1 cellular context compared by ENCODE assay signal in the genomic region with DNA sequence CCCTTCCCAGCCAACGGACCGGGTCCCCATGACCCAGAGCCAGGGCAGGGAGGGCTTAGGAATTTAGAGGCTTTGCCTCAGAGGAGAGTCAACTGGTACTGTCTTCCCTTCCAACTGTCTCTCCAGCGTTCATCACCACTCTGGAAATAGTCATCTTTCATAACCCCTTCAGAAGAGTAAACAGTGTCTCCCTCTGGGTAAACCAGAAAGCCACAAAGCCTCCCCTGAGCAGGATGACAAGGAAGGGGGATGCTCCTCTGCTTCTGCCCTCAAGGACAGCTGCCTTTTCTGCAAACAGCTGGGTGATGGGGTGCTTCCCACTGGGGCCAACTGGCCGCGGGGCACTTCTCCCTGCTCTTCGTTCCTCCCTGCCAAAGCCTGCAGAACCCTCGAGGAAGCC.
TF ChIP-seq lines count a peak whose summit lies in the region.

No MANE protein-coding gene starts in this region.

TF ChIP-seq in HepG2, 621 proteins besides CTCF, POLR2A, EP300 and RAD21 (continued from another document):
- TF ChIP-seq, protein P1, sequence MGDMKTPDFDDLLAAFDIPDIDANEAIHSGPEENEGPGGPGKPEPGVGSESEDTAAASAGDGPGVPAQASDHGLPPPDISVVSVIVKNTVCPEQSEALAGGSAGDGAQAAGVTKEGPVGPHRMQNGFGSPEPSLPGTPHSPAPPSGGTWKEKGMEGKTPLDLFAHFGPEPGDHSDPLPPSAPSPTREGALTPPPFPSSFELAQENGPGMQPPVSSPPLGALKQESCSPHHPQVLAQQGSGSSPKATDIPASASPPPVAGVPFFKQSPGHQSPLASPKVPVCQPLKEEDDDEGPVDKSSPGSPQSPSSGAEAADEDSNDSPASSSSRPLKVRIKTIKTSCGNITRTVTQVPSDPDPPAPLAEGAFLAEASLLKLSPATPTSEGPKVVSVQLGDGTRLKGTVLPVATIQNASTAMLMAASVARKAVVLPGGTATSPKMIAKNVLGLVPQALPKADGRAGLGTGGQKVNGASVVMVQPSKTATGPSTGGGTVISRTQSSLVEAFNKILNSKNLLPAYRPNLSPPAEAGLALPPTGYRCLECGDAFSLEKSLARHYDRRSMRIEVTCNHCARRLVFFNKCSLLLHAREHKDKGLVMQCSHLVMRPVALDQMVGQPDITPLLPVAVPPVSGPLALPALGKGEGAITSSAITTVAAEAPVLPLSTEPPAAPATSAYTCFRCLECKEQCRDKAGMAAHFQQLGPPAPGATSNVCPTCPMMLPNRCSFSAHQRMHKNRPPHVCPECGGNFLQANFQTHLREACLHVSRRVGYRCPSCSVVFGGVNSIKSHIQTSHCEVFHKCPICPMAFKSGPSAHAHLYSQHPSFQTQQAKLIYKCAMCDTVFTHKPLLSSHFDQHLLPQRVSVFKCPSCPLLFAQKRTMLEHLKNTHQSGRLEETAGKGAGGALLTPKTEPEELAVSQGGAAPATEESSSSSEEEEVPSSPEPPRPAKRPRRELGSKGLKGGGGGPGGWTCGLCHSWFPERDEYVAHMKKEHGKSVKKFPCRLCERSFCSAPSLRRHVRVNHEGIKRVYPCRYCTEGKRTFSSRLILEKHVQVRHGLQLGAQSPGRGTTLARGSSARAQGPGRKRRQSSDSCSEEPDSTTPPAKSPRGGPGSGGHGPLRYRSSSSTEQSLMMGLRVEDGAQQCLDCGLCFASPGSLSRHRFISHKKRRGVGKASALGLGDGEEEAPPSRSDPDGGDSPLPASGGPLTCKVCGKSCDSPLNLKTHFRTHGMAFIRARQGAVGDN (CRISPR knock-in tag; IDR thresholded peaks at IDR 0.05) = peak; percentile 27
- TF ChIP-seq, protein P2, sequence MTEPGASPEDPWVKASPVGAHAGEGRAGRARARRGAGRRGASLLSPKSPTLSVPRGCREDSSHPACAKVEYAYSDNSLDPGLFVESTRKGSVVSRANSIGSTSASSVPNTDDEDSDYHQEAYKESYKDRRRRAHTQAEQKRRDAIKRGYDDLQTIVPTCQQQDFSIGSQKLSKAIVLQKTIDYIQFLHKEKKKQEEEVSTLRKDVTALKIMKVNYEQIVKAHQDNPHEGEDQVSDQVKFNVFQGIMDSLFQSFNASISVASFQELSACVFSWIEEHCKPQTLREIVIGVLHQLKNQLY (CRISPR knock-in tag; IDR thresholded peaks at IDR 0.05) = no peak
